16 cellular contexts compared by ENCODE assay signal in the genomic region with DNA sequence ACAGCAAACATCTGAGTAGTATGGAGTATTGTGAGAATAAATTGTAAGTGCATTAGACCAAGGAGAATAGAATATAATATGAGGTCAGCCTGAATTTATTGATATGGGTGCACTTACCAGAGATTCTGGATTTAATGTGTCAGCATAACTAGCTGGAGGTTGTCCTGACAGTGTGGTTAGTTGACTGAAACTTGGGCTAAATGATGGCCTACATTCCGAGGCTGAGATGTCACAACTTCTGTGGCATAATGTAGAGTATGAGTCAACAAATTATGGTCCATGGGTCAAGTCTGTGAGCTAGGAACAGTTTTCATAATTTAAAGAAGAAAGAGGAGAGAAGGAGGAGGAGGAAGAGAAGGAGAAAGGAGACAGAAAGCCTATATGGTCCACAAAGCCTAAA.
DNase-seq lines count a peak whose midpoint lies in the region; ATAC-seq, FAIRE-seq and TF ChIP-seq lines count a peak whose summit lies in the region.
"Had no signal": no experiment of that assay in that cellular context is flagged by ENCODE, and none has a peak within 500 bp of the region (broad histone marks: within the 10 kb centered on the region; RNA-seq: fewer than 3 reads in every experiment).

No MANE protein-coding gene starts in this region.

- H3K79me2 ChIP-seq in K562 (ENCODE audit: control insufficient read depth, insufficient read depth, low read length) (no peaks in the 10 kb centered on the region), HepG2 (ENCODE audit: insufficient read depth, low read length) (no peaks in the 10 kb centered on the region)

- no TSS peak for BruUV-seq in K562 (replicated peaks; lab: Mats Ljungman, UMichigan)
- no TSS peak for BruUV-seq in HepG2 (replicated peaks; lab: Mats Ljungman, UMichigan)

- H3K27me3 ChIP-seq in AG04450 (ENCODE audit: control insufficient read depth, insufficient read depth, low read length) (no peaks in the 10 kb centered on the region), K562 (ENCODE audit: control insufficient read depth in 2 of 2, insufficient read depth in 2 of 2, low read length in 2 of 2) (peaks cover 0 to 3% of the 10 kb centered on the region in 2 experiments; a peak in 1 of 5 replicates), HepG2 (ENCODE audit: control insufficient read depth in 1 of 2, insufficient read depth in 2 of 2, low read length in 2 of 2) (0 out of 5 replicates have a peak, but pooled peaks cover 0 to 4% of the 10 kb centered on the region in 2 experiments), heart left ventricle (no peaks in the 10 kb centered on the region)
- H3K27me3 ChIP-seq: gastroesophageal sphincter, ovary had no signal

- no peak overlapping the region for H3K4me3 Mint-ChIP-seq in activated naive CD4-positive, alpha-beta T cell treated with anti-CD3 and anti-CD28 coated beads, Interleukin-2, amount 10 ng/mL, durations not matched to agents 7 days and 5 days
- H3K4me3 Mint-ChIP-seq: activated T-cell treated with anti-CD3 and anti-CD28 coated beads, Interleukin-2, amount 50 U/mL, for 4 hours; WTC11 had no signal

- H3K9me3 ChIP-seq in AG04450 (ENCODE audit: control insufficient read depth, insufficient read depth, low read length) (no peaks in the 10 kb centered on the region), K562 (replicated peaks; ENCODE audit: control insufficient read depth, insufficient read depth, low read depth, low read length) (no peaks in the 10 kb centered on the region), HepG2 (ENCODE audit: low read length) (no peaks in the 10 kb centered on the region), heart left ventricle (no peaks in the 10 kb centered on the region)
- H3K9me3 ChIP-seq: gastroesophageal sphincter, ovary had no signal

- H3K36me3 ChIP-seq in K562 (ENCODE audit: control insufficient read depth, insufficient read depth, low read length) (no peaks in the 10 kb centered on the region), HepG2 (replicated peaks in 1 of 2; ENCODE audit: control insufficient read depth in 1 of 2, insufficient read depth in 2 of 2, low read length in 2 of 2) (no peaks in the 10 kb centered on the region), heart left ventricle (no peaks in the 10 kb centered on the region)
- H3K36me3 ChIP-seq: gastroesophageal sphincter, ovary had no signal

- H3K27me3 Mint-ChIP-seq in activated naive CD4-positive, alpha-beta T cell treated with anti-CD3 and anti-CD28 coated beads, Interleukin-2, amount 10 ng/mL, durations not matched to agents 7 days and 5 days, result peaks cover 8% of the 10 kb centered on the region

- TF ChIP-seq POLR2A in K562 (conservative IDR thresholded peaks at IDR 0.05) (no peak), HepG2 (IDR thresholded peaks at IDR 0.05; ENCODE audit: insufficient read depth in 1 of 2, low read depth in 2 of 2, low read length in 2 of 2) (no peak), heart left ventricle (IDR thresholded peaks at IDR 0.05) (no peak)

- H3K9me1 ChIP-seq in K562 (ENCODE audit: control insufficient read depth, insufficient read depth, low read length), result no peaks in the 10 kb centered on the region

- H3K4me1 Mint-ChIP-seq in activated naive CD4-positive, alpha-beta T cell treated with anti-CD3 and anti-CD28 coated beads, Interleukin-2, amount 10 ng/mL, durations not matched to agents 7 days and 5 days, result no peaks in the 10 kb centered on the region

- H2AFZ ChIP-seq in K562 (ENCODE audit: low read depth, low read length) (no peak overlapping the region), HepG2 (ENCODE audit: low read length) (no peak overlapping the region)

- 5% methylated on average over 1 of the region's 1 CpG for WGBS in K562 (ENCODE audit: insufficient coverage, low coverage, missing lambda C conversion rate)
- WGBS in HepG2 (ENCODE audit: low lambda C conversion rate), result 0% methylated on average over 1 of the region's 1 CpG
- 89 to 93% (median 92%) methylated on average over 1 of the region's 1 CpG for WGBS in heart left ventricle, 4 donors

- no peak overlapping the region for H3K9ac ChIP-seq in K562 (ENCODE audit: insufficient read depth in 1 of 2, low read depth in 2 of 2, low read length in 2 of 2)
- no peak overlapping the region for H3K9ac ChIP-seq in HepG2 (ENCODE audit: insufficient read depth, low read depth, low read length)

- H3K4me1 ChIP-seq in K562 (replicated peaks in 1 of 2; ENCODE audit: control insufficient read depth in 2 of 2, insufficient read depth in 2 of 2, low read length in 2 of 2) (no peaks in the 10 kb centered on the region), HepG2 (ENCODE audit: insufficient read depth, low read length) (no peaks in the 10 kb centered on the region), heart left ventricle (peaks cover 0 to 29% (median 2%) of the 10 kb centered on the region in 12 donors)

- no peak overlapping the region for H3K27ac Mint-ChIP-seq in activated naive CD4-positive, alpha-beta T cell treated with anti-CD3 and anti-CD28 coated beads, Interleukin-2, amount 10 ng/mL, durations not matched to agents 7 days and 5 days
- H3K27ac Mint-ChIP-seq: WTC11 had no signal

- no peaks in the 10 kb centered on the region for H3K36me3 Mint-ChIP-seq in activated naive CD4-positive, alpha-beta T cell treated with anti-CD3 and anti-CD28 coated beads, Interleukin-2, amount 10 ng/mL, durations not matched to agents 7 days and 5 days
- H3K36me3 Mint-ChIP-seq: WTC11 had no signal

- ATAC-seq in K562, result no peak
- ATAC-seq in HepG2, result no peak
- ATAC-seq in heart left ventricle, result no peak
- ATAC-seq in GM21786 (IDR thresholded peaks at IDR 0.05; ENCODE audit: unreplicated experiment), result no peak
- ATAC-seq: activated T-cell treated with anti-CD3 and anti-CD28 coated beads, Interleukin-2, amount 50 U/mL, for 4 hours; gastroesophageal sphincter; WTC11 had no signal

- no peaks in the 10 kb centered on the region for H3K9me3 Mint-ChIP-seq in activated naive CD4-positive, alpha-beta T cell treated with anti-CD3 and anti-CD28 coated beads, Interleukin-2, amount 10 ng/mL, durations not matched to agents 7 days and 5 days
- H3K9me3 Mint-ChIP-seq: activated T-cell treated with anti-CD3 and anti-CD28 coated beads, Interleukin-2, amount 50 U/mL, for 4 hours; WTC11 had no signal

- no peak for TF ChIP-seq EP300 in K562 (IDR thresholded peaks at IDR 0.05; ENCODE audit: low read length)
- no peak for TF ChIP-seq EP300 in HepG2 (IDR thresholded peaks at IDR 0.05; ENCODE audit: low read depth in 2 of 2, low read length in 2 of 2)
- TF ChIP-seq EP300 in HepG2 (CRISPR knock-in tag; IDR thresholded peaks at IDR 0.05; ENCODE audit: borderline replicate concordance), result no peak

- DNase-seq in AG04450 (ENCODE audit: low read depth, low spot score) (peak; percentile 33), LHCN-M2 (ENCODE audit: low read depth) (peak; percentile 84), K562 (ENCODE audit: extremely low read depth in 1 of 4, low spot score in 3 of 4) (no peak), HepG2 (ENCODE audit: low spot score) (no peak), heart left ventricle (no peak), NCI-H2227 treated with DMSO at 0.1 percent for 48 hours (lab: John Stamatoyannopoulos, UW) (no peak)
- no peak for DNase-seq in activated naive CD4-positive, alpha-beta T cell treated with anti-CD3 and anti-CD28 coated beads, Interleukin-2, amount 10 ng/mL, durations not matched to agents 7 days and 5 days
- DNase-seq: activated T-cell treated with anti-CD3 and anti-CD28 coated beads, Interleukin-2, amount 50 U/mL, for 4 hours; NCI-H2107; ovary; stimulated activated CD4-positive, alpha-beta T cell treated with anti-CD3 and anti-CD28 coated beads, Interleukin-2, amount 100 ng/mL, for 24 hours; stimulated activated naive CD4-positive, alpha-beta T cell treated with Interleukin-2 at 50 U/mL for 16 hours had no signal

- POLR2A ChIA-PET in AG04450 (lab: Yijun Ruan, JAX), result interaction anchor here (0.6 to 1.2 kb wide), 3 partner anchors 12 to 72 kb away, joined by 3 to 4 read pairs (median 3); no protein-coding TSS in a partner anchor
- POLR2A ChIA-PET in K562 (lab: Yijun Ruan, JAX), result interaction anchor here (2.9 kb wide), 1 partner anchor 11 kb away, joined by 8 read pairs; no protein-coding TSS in a partner anchor
- POLR2A ChIA-PET in HepG2 (lab: Yijun Ruan, JAX), result no interaction called here

- no peak for TF ChIP-seq RAD21 in K562 (CRISPR knock-in tag; conservative IDR thresholded peaks at IDR 0.05 in 1 of 2, IDR thresholded peaks at IDR 0.05 in 1 of 2)
- no peak for TF ChIP-seq RAD21 in HepG2 (CRISPR knock-in tag; IDR thresholded peaks at IDR 0.05)

- intact Hi-C loops in K562 (cut with micrococcal nuclease) (no loop called here), HepG2 (cut with micrococcal nuclease; ENCODE audit: unreplicated experiment) (no loop called here), heart left ventricle (cut with DNase I) (no loop called here)

- H3K4me3 ChIP-seq in AG04450 (ENCODE audit: low read depth, low read length) (no peak overlapping the region), K562 (no peak overlapping the region), HepG2 (replicated peaks in 1 of 3; ENCODE audit: insufficient read depth in 1 of 3, low read depth in 2 of 3, low read length in 3 of 3) (no peak overlapping the region), heart left ventricle (no peak overlapping the region)
- H3K4me3 ChIP-seq: gastroesophageal sphincter, ovary had no signal

- no peak overlapping the region for H3K27ac ChIP-seq in AG04450 (ENCODE audit: low read depth, low read length)
- no peak overlapping the region for H3K27ac ChIP-seq in K562 (ENCODE audit: extremely low read depth, low read depth, low read length)
- no peak overlapping the region for H3K27ac ChIP-seq in HepG2 (ENCODE audit: extremely low read length, insufficient read depth, low read length)
- no peak overlapping the region for H3K27ac ChIP-seq in heart left ventricle
- H3K27ac ChIP-seq: ovary had no signal

- H3K4me2 ChIP-seq in K562 (ENCODE audit: insufficient read depth, low read length) (no peak overlapping the region), HepG2 (ENCODE audit: low read depth, low read length) (no peak overlapping the region)

- H4K20me1 ChIP-seq in K562 (replicated peaks; ENCODE audit: control insufficient read depth, insufficient read depth, low read length) (no peaks in the 10 kb centered on the region), HepG2 (ENCODE audit: insufficient read depth, low read length) (no peaks in the 10 kb centered on the region)

- CTCF ChIA-PET in AG04450 (lab: Charles Lee), result interaction anchor here (2.7 kb wide), 1 partner anchor 405 kb away, joined by 12 read pairs; no protein-coding TSS in a partner anchor
- CTCF ChIA-PET in K562 (lab: Yijun Ruan, JAX; ENCODE audit: low intra/inter-chr PET ratio), result no interaction called here
- CTCF ChIA-PET in HepG2 (lab: Yijun Ruan, JAX; ENCODE audit: low intra/inter-chr PET ratio, low total read pairs), result no interaction called here
- CTCF ChIA-PET in activated naive CD4-positive, alpha-beta T cell treated with anti-CD3 and anti-CD28 coated beads, Interleukin-2, amount 10 ng/mL, durations not matched to agents 7 days and 5 days (lab: Charles Lee), result interaction anchor here (0.6 to 0.8 kb wide), 2 partner anchors 28 to 44 kb away, joined by 3 read pairs; no protein-coding TSS in a partner anchor

- TF ChIP-seq CTCF in AG04450 (IDR thresholded peaks at IDR 0.05; ENCODE audit: low read depth, low read length), result no peak
- no peak for TF ChIP-seq CTCF in K562 (IDR thresholded peaks at IDR 0.05 in 2 of 3, conservative IDR thresholded peaks at IDR 0.05 in 1 of 3; ENCODE audit: insufficient read depth in 2 of 3, low read depth in 1 of 3, low read length in 3 of 3)
- no peak for TF ChIP-seq CTCF in HepG2 (CRISPR knock-in tag; IDR thresholded peaks at IDR 0.05)
- no peak for TF ChIP-seq CTCF in heart left ventricle (IDR thresholded peaks at IDR 0.05)

- FAIRE-seq in K562 (lab: Jason Lieb, UNC) (no peak), HepG2 (lab: Jason Lieb, UNC) (no peak)
- FAIRE-seq: colon had no signal

- in situ Hi-C loops in K562 (cut with MboI) (no loop called here), HepG2 (cut with HindIII; ENCODE audit: extremely low pct_ligation_motif_present, low pct_unique_long_range_greater_than_20kb) (no loop called here)

Comparison
In these comparisons a context has a peak if more than half of its experiments do, and no peak if none do; other contexts are left out.
1. DNase-seq: peak in AG04450 (single experiment) and LHCN-M2 (single experiment); none in K562 (0 of 4), HepG2 (single experiment), heart left ventricle (0 of 5), activated naive CD4-positive, alpha-beta T cell treated with anti-CD3 and anti-CD28 coated beads, Interleukin-2, amount 10 ng/mL, durations not matched to agents 7 days and 5 days (single experiment) and NCI-H2227 treated with DMSO at 0.1 percent for 48 hours (single experiment).
2. CTCF ChIA-PET loops: an anchor here in AG04450 (2.7 kb wide) and activated naive CD4-positive, alpha-beta T cell treated with anti-CD3 and anti-CD28 coated beads, Interleukin-2, amount 10 ng/mL, durations not matched to agents 7 days and 5 days (0.6 to 0.8 kb wide); none called in K562 and HepG2.